ENCODE assay signal across 10 cellular contexts in genomic region chr1:10473145-10473765, GRCh38. TPM values are rescaled to one million over a fixed set of nuclear protein-coding genes. Genes with fewer than 3 reads are reported as not detected.
A peak's percentile ranks its signal among the peaks of the same experiment; 100 is the strongest.
DNase-seq lines count a peak whose midpoint lies in the region; ATAC-seq, FAIRE-seq and TF ChIP-seq lines count a peak whose summit lies in the region.
"Had no signal": no experiment of that assay in that cellular context is flagged by ENCODE, and none has a peak within 500 bp of the region (broad histone marks: within the 10 kb centered on the region; RNA-seq: fewer than 3 reads in every experiment).

No MANE protein-coding gene starts in this region.

- in situ Hi-C loops in HepG2 (cut with HindIII; ENCODE audit: extremely low pct_ligation_motif_present, low pct_unique_long_range_greater_than_20kb): loop anchor here (10.0 kb wide), 1 partner anchor 88 kb away; no protein-coding TSS in a partner anchor

- no peaks in the 10 kb centered on the region for H3K9me3 Mint-ChIP-seq in activated CD8-positive, alpha-beta T cell treated with anti-CD3 and anti-CD28 coated beads, Interleukin-2, amount 10 ng/mL, durations not matched to agents 7 days and 5 days (ENCODE audit: insufficient read depth)
- no peaks in the 10 kb centered on the region for H3K9me3 Mint-ChIP-seq in memory B cell
- H3K9me3 Mint-ChIP-seq: CD14-positive monocyte had no signal

- peak overlapping the region; percentile 95 for H3K4me3 Mint-ChIP-seq in activated CD8-positive, alpha-beta T cell treated with anti-CD3 and anti-CD28 coated beads, Interleukin-2, amount 10 ng/mL, durations not matched to agents 7 days and 5 days
- peak overlapping the region; percentile 81 for H3K4me3 Mint-ChIP-seq in memory B cell

- CTCF ChIA-PET in HepG2 (lab: Yijun Ruan, JAX; ENCODE audit: low intra/inter-chr PET ratio, low total read pairs): no interaction called here
- CTCF ChIA-PET in activated CD8-positive, alpha-beta T cell treated with anti-CD3 and anti-CD28 coated beads, Interleukin-2, amount 10 ng/mL, durations not matched to agents 7 days and 5 days (lab: Charles Lee): interaction anchor here (1.0 to 2.5 kb wide), 3 partner anchors 18 to 42 kb away, joined by 3 to 14 read pairs (median 4); no protein-coding TSS in a partner anchor

- peaks cover 10% of the 10 kb centered on the region for H3K36me3 Mint-ChIP-seq in activated CD8-positive, alpha-beta T cell treated with anti-CD3 and anti-CD28 coated beads, Interleukin-2, amount 10 ng/mL, durations not matched to agents 7 days and 5 days (ENCODE audit: low read depth)
- H3K36me3 Mint-ChIP-seq in memory B cell: peaks cover 5% of the 10 kb centered on the region

- TF ChIP-seq EP300 in HepG2 (IDR thresholded peaks at IDR 0.05; ENCODE audit: low read depth in 2 of 2, low read length in 2 of 2) (no peak), HepG2 (CRISPR knock-in tag; IDR thresholded peaks at IDR 0.05; ENCODE audit: borderline replicate concordance) (no peak), esophagus muscularis mucosa (IDR thresholded peaks at IDR 0.05) (no peak)

- WGBS in HepG2 (ENCODE audit: low lambda C conversion rate): 84% methylated on average over 23 of the region's 23 CpGs
- 82% methylated on average over 23 of the region's 23 CpGs for WGBS in right lobe of liver (ENCODE audit: insufficient coverage, low coverage, low lambda C conversion rate, missing lambda C conversion rate)
- WGBS in esophagus muscularis mucosa: 89% methylated on average over 23 of the region's 23 CpGs

- intact Hi-C loops in HepG2 (cut with micrococcal nuclease; ENCODE audit: unreplicated experiment) (loop anchor here (5.0 kb wide), 1 partner anchor 41 kb away; the partner anchor contains the start of gene CENPS), right lobe of liver (cut with DNase I) (no loop called here), upper lobe of right lung (cut with DNase I) (no loop called here), esophagus muscularis mucosa (cut with DNase I) (no loop called here)

- no peak for TF ChIP-seq POLR2A in HepG2 (IDR thresholded peaks at IDR 0.05; ENCODE audit: insufficient read depth in 1 of 2, low read depth in 2 of 2, low read length in 2 of 2)
- TF ChIP-seq POLR2A in right lobe of liver (IDR thresholded peaks at IDR 0.05): no peak
- no peak for TF ChIP-seq POLR2A in esophagus muscularis mucosa (IDR thresholded peaks at IDR 0.05; ENCODE audit: low read depth)

- BruUV-seq in HepG2 (replicated peaks; lab: Mats Ljungman, UMichigan): no TSS peak

- H3K4me1 ChIP-seq in HepG2 (ENCODE audit: insufficient read depth, low read length) (peaks cover 45% of the 10 kb centered on the region), right lobe of liver (peaks cover 0 to 41% (median 6%) of the 10 kb centered on the region in 4 donors), upper lobe of right lung (peaks cover 24% of the 10 kb centered on the region), esophagus muscularis mucosa (peaks cover 21 to 46% (median 44%) of the 10 kb centered on the region in 4 donors)

- H3K27me3 Mint-ChIP-seq in activated CD8-positive, alpha-beta T cell treated with anti-CD3 and anti-CD28 coated beads, Interleukin-2, amount 10 ng/mL, durations not matched to agents 7 days and 5 days (ENCODE audit: low read depth): no peaks in the 10 kb centered on the region
- H3K27me3 Mint-ChIP-seq in memory B cell: no peaks in the 10 kb centered on the region

- peaks cover 34% of the 10 kb centered on the region for H3K79me2 ChIP-seq in HepG2 (ENCODE audit: insufficient read depth, low read length)

- H3K27me3 ChIP-seq in HepG2 (ENCODE audit: control insufficient read depth in 1 of 2, insufficient read depth in 2 of 2, low read length in 2 of 2) (no peaks in the 10 kb centered on the region; a peak in 1 of 5 replicates), right lobe of liver (no peaks in the 10 kb centered on the region), upper lobe of right lung (no peaks in the 10 kb centered on the region), esophagus muscularis mucosa (no peaks in the 10 kb centered on the region)

- peak overlapping the region; percentile 79 for H3K9ac ChIP-seq in HepG2 (ENCODE audit: insufficient read depth, low read depth, low read length)

- H3K4me2 ChIP-seq in HepG2 (ENCODE audit: low read depth, low read length): peak overlapping the region; percentile 83

- peak overlapping the region in 2 of 3 experiments; percentile 77 to 83; a peak in 2 of 6 replicates for H3K4me3 ChIP-seq in HepG2 (replicated peaks in 1 of 3; ENCODE audit: insufficient read depth in 1 of 3, low read depth in 2 of 3, low read length in 3 of 3)
- no peak overlapping the region for H3K4me3 ChIP-seq in right lobe of liver
- H3K4me3 ChIP-seq in upper lobe of right lung: peak overlapping the region; percentile 97
- H3K4me3 ChIP-seq in esophagus muscularis mucosa: peak overlapping the region in 2 of 4 donors; percentile 69 to 94

- DNase-seq in HepG2 (ENCODE audit: low spot score) (no peak), right lobe of liver (no peak), memory B cell (ENCODE audit: low spot score in 2 of 2) (no peak), upper lobe of right lung (no peak), esophagus muscularis mucosa (ENCODE audit: extremely low spot score) (no peak), inferior parietal cortex (ENCODE audit: extremely low spot score) (no peak)
- DNase-seq in activated CD8-positive, alpha-beta T cell treated with anti-CD3 and anti-CD28 coated beads, Interleukin-2, amount 10 ng/mL, durations not matched to agents 7 days and 5 days: no peak

- TF ChIP-seq RAD21 in HepG2 (CRISPR knock-in tag; IDR thresholded peaks at IDR 0.05): no peak

- H3K36me3 ChIP-seq in HepG2 (replicated peaks in 1 of 2; ENCODE audit: control insufficient read depth in 1 of 2, insufficient read depth in 2 of 2, low read length in 2 of 2) (peaks cover 4 to 11% of the 10 kb centered on the region in 2 experiments; a peak in 4 of 5 replicates), right lobe of liver (peaks cover 0 to 4% (median 0%) of the 10 kb centered on the region in 4 donors), upper lobe of right lung (peaks cover 10% of the 10 kb centered on the region), esophagus muscularis mucosa (peaks cover 4 to 13% (median 12%) of the 10 kb centered on the region in 4 donors)

- POLR2A ChIA-PET in HepG2 (lab: Yijun Ruan, JAX): interaction anchor here (0.8 to 1.1 kb wide), 4 partner anchors 15 to 258 kb away, joined by 3 to 4 read pairs (median 4); partner anchors contain the start of gene CENPS
- POLR2A ChIA-PET in activated CD8-positive, alpha-beta T cell treated with anti-CD3 and anti-CD28 coated beads, Interleukin-2, amount 10 ng/mL, durations not matched to agents 7 days and 5 days (lab: Charles Lee): interaction anchor here (0.7 to 1.4 kb wide), 2 partner anchors 21 to 44 kb away, joined by 3 to 5 read pairs; no protein-coding TSS in a partner anchor

- no peak for FAIRE-seq in HepG2 (lab: Jason Lieb, UNC)
- FAIRE-seq: colon had no signal

- ATAC-seq in HepG2 (no peak), right lobe of liver (no peak), memory B cell (ENCODE audit: low read depth) (no peak), upper lobe of right lung (no peak), HG02981 (IDR thresholded peaks at IDR 0.05; ENCODE audit: unreplicated experiment) (no peak)
- ATAC-seq in activated CD8-positive, alpha-beta T cell treated with anti-CD3 and anti-CD28 coated beads, Interleukin-2, amount 10 ng/mL, durations not matched to agents 7 days and 5 days: no peak

- H4K20me1 ChIP-seq in HepG2 (ENCODE audit: insufficient read depth, low read length): no peaks in the 10 kb centered on the region

- peak overlapping the region; percentile 95 for H3K27ac Mint-ChIP-seq in activated CD8-positive, alpha-beta T cell treated with anti-CD3 and anti-CD28 coated beads, Interleukin-2, amount 10 ng/mL, durations not matched to agents 7 days and 5 days
- peak overlapping the region; percentile 93 for H3K27ac Mint-ChIP-seq in memory B cell

- no peak overlapping the region for H2AFZ ChIP-seq in HepG2 (ENCODE audit: low read length)

- peaks cover 47% of the 10 kb centered on the region for H3K4me1 Mint-ChIP-seq in activated CD8-positive, alpha-beta T cell treated with anti-CD3 and anti-CD28 coated beads, Interleukin-2, amount 10 ng/mL, durations not matched to agents 7 days and 5 days (ENCODE audit: low read depth)
- H3K4me1 Mint-ChIP-seq in memory B cell: peaks cover 22% of the 10 kb centered on the region

- H3K27ac ChIP-seq in HepG2 (ENCODE audit: extremely low read length, insufficient read depth, low read length): peak overlapping the region; percentile 70
- H3K27ac ChIP-seq in right lobe of liver: peak overlapping the region in 1 of 3 donors; percentile 19
- H3K27ac ChIP-seq in upper lobe of right lung: peak overlapping the region; percentile 65
- peak overlapping the region in 1 of 4 donors; percentile 80 for H3K27ac ChIP-seq in esophagus muscularis mucosa (replicated peaks in 1 of 4)

- H3K9me3 ChIP-seq in HepG2 (ENCODE audit: low read length) (no peaks in the 10 kb centered on the region), right lobe of liver (no peaks in the 10 kb centered on the region), upper lobe of right lung (no peaks in the 10 kb centered on the region), esophagus muscularis mucosa (no peaks in the 10 kb centered on the region)

- TF ChIP-seq CTCF in HepG2 (CRISPR knock-in tag; IDR thresholded peaks at IDR 0.05) (no peak), right lobe of liver (IDR thresholded peaks at IDR 0.05) (no peak), upper lobe of right lung (IDR thresholded peaks at IDR 0.05) (no peak), esophagus muscularis mucosa (IDR thresholded peaks at IDR 0.05) (no peak)

RNA-seq across cellular contexts. Expression of gene DFFA, which starts 0.9 kb away (rescaled TPM):
- total RNA-seq in HepG2 (2016; rRNA removed; fragmentation: Illumina TruSeq; extraction: Trizol) (33.9 and 44.6 TPM in 2 replicates), right lobe of liver (10 to 100 TPM; 14.1 to 24.8 (median 16.9) TPM), upper lobe of right lung (36.9 TPM), esophagus muscularis mucosa (10 to 100 TPM; 17.9 to 32.5 (median 26.0) TPM)
- 8.8 and 9.5 TPM in 2 replicates for total RNA-seq in HepG2 (2016; cell fraction: cytosol; rRNA removed; fragmentation: Illumina TruSeq; extraction: Trizol; ENCODE audit: low read depth)
- 34.8 and 45.3 TPM in 2 replicates for total RNA-seq in HepG2 (2016; cell fraction: insoluble cytoplasmic fraction; rRNA removed; fragmentation: Illumina TruSeq; extraction: Trizol)
- 18.7 and 19.6 TPM in 2 replicates for total RNA-seq in HepG2 (2016; cell fraction: membrane; rRNA removed; fragmentation: Illumina TruSeq; extraction: Trizol)
- 14.0 and 17.3 TPM in 2 replicates for total RNA-seq in HepG2 (2016; cell fraction: nucleus; rRNA removed; fragmentation: Illumina TruSeq; extraction: Trizol)
- polyA plus RNA-seq in HepG2 (2011; rRNA removed): 16.5 and 16.6 TPM in 2 replicates
- polyA plus RNA-seq in HepG2 (2011; cell fraction: cytosol; rRNA removed): 12.9 and 13.7 TPM in 2 replicates
- 5.9 and 7.7 TPM in 2 replicates for polyA plus RNA-seq in HepG2 (2011; cell fraction: nucleus; rRNA removed)
- 10.7 and 12.2 TPM in 2 replicates for polyA plus RNA-seq in HepG2 (2012)
- 6.5 and 6.7 TPM in 2 replicates for polyA plus RNA-seq in HepG2 (2016; cell fraction: cytosol; fragmentation: Illumina TruSeq; extraction: Trizol; ENCODE audit: low read depth)
- 32.4 and 33.3 TPM in 2 replicates for polyA plus RNA-seq in HepG2 (2016; cell fraction: insoluble cytoplasmic fraction; fragmentation: Illumina TruSeq; extraction: Trizol; ENCODE audit: low read depth)
- polyA plus RNA-seq in HepG2 (2016; cell fraction: membrane; fragmentation: Illumina TruSeq; extraction: Trizol; ENCODE audit: low read depth): 10.4 and 10.6 TPM in 2 replicates
- polyA plus RNA-seq in HepG2 (2016; cell fraction: nucleus; fragmentation: Illumina TruSeq; extraction: Trizol; ENCODE audit: insufficient read depth, low read depth): 20.0 and 20.1 TPM in 2 replicates
- 36.7 and 57.5 TPM in 2 replicates for polyA minus RNA-seq in HepG2 (2011; rRNA and poly(A)+ RNA removed; ENCODE audit: low replicate concordance)
- polyA minus RNA-seq in HepG2 (2011; cell fraction: cytosol; rRNA and poly(A)+ RNA removed): 10.2 and 11.0 TPM in 2 replicates
- 11.3 and 12.9 TPM in 2 replicates for polyA minus RNA-seq in HepG2 (2011; cell fraction: nucleus; rRNA and poly(A)+ RNA removed)
- total RNA-seq in activated CD8-positive, alpha-beta T cell treated with anti-CD3 and anti-CD28 coated beads, Interleukin-2, amount 10 ng/mL, durations not matched to agents 7 days and 5 days: 10 to 100 TPM; 38.7 to 39.5 TPM

RNA-seq across cellular contexts. Expression of gene PEX14, which starts 1.5 kb away (rescaled TPM):
- total RNA-seq in HepG2 (2016; rRNA removed; fragmentation: Illumina TruSeq; extraction: Trizol) (5.9 and 9.9 TPM in 2 replicates), right lobe of liver (10 to 100 TPM; 10.5 to 26.5 (median 16.5) TPM), upper lobe of right lung (25.8 TPM), esophagus muscularis mucosa (10 to 100 TPM; 16.2 to 24.2 (median 20.1) TPM)
- 5.4 and 5.5 TPM in 2 replicates for total RNA-seq in HepG2 (2016; cell fraction: cytosol; rRNA removed; fragmentation: Illumina TruSeq; extraction: Trizol; ENCODE audit: low read depth)
- total RNA-seq in HepG2 (2016; cell fraction: insoluble cytoplasmic fraction; rRNA removed; fragmentation: Illumina TruSeq; extraction: Trizol): 6.0 and 11.1 TPM in 2 replicates
- 6.6 and 8.1 TPM in 2 replicates for total RNA-seq in HepG2 (2016; cell fraction: membrane; rRNA removed; fragmentation: Illumina TruSeq; extraction: Trizol)
- total RNA-seq in HepG2 (2016; cell fraction: nucleus; rRNA removed; fragmentation: Illumina TruSeq; extraction: Trizol): 11.8 and 16.0 TPM in 2 replicates
- 6.3 and 6.5 TPM in 2 replicates for polyA plus RNA-seq in HepG2 (2011; rRNA removed)
- polyA plus RNA-seq in HepG2 (2011; cell fraction: cytosol; rRNA removed): 5.8 and 7.7 TPM in 2 replicates
- polyA plus RNA-seq in HepG2 (2011; cell fraction: nucleus; rRNA removed): 22.7 and 25.4 TPM in 2 replicates
- polyA plus RNA-seq in HepG2 (2012): 10.8 and 15.1 TPM in 2 replicates
- 3.9 and 4.0 TPM in 2 replicates for polyA plus RNA-seq in HepG2 (2016; cell fraction: cytosol; fragmentation: Illumina TruSeq; extraction: Trizol; ENCODE audit: low read depth)
- polyA plus RNA-seq in HepG2 (2016; cell fraction: insoluble cytoplasmic fraction; fragmentation: Illumina TruSeq; extraction: Trizol; ENCODE audit: low read depth): 8.3 and 10.4 TPM in 2 replicates
- polyA plus RNA-seq in HepG2 (2016; cell fraction: membrane; fragmentation: Illumina TruSeq; extraction: Trizol; ENCODE audit: low read depth): 5.7 and 6.2 TPM in 2 replicates
- polyA plus RNA-seq in HepG2 (2016; cell fraction: nucleus; fragmentation: Illumina TruSeq; extraction: Trizol; ENCODE audit: insufficient read depth, low read depth): 25.5 and 27.0 TPM in 2 replicates
- 7.0 and 10.1 TPM in 2 replicates for polyA minus RNA-seq in HepG2 (2011; rRNA and poly(A)+ RNA removed; ENCODE audit: low replicate concordance)
- 5.2 and 5.5 TPM in 2 replicates for polyA minus RNA-seq in HepG2 (2011; cell fraction: cytosol; rRNA and poly(A)+ RNA removed)
- polyA minus RNA-seq in HepG2 (2011; cell fraction: nucleus; rRNA and poly(A)+ RNA removed): 15.8 and 20.3 TPM in 2 replicates
- total RNA-seq in activated CD8-positive, alpha-beta T cell treated with anti-CD3 and anti-CD28 coated beads, Interleukin-2, amount 10 ng/mL, durations not matched to agents 7 days and 5 days: 10 to 100 TPM; 17.7 to 19.1 TPM

RNA-seq across cellular contexts. Expression of gene CORT, which starts 23.4 kb away (rescaled TPM):
- 0.62 TPM in 1 of 2 replicates, not detected in the other for total RNA-seq in HepG2 (2016; rRNA removed; fragmentation: Illumina TruSeq; extraction: Trizol)
- total RNA-seq in HepG2 (2016; cell fraction: cytosol; rRNA removed; fragmentation: Illumina TruSeq; extraction: Trizol; ENCODE audit: low read depth): not detected in 2 replicates
- total RNA-seq in HepG2 (2016; cell fraction: insoluble cytoplasmic fraction; rRNA removed; fragmentation: Illumina TruSeq; extraction: Trizol): 0.61 TPM in 1 of 2 replicates, not detected in the other
- 0.15 and 0.21 TPM in 2 replicates for total RNA-seq in HepG2 (2016; cell fraction: membrane; rRNA removed; fragmentation: Illumina TruSeq; extraction: Trizol)
- 0.78 and 1.1 TPM in 2 replicates for total RNA-seq in HepG2 (2016; cell fraction: nucleus; rRNA removed; fragmentation: Illumina TruSeq; extraction: Trizol)
- 0.08 and 0.11 TPM in 2 replicates for polyA plus RNA-seq in HepG2 (2011; rRNA removed)
- polyA plus RNA-seq in HepG2 (2011; cell fraction: cytosol; rRNA removed): 0.08 and 0.09 TPM in 2 replicates
- 0.24 and 0.29 TPM in 2 replicates for polyA plus RNA-seq in HepG2 (2011; cell fraction: nucleus; rRNA removed)
- 0.31 and 0.40 TPM in 2 replicates for polyA plus RNA-seq in HepG2 (2012)
- polyA plus RNA-seq in HepG2 (2016; cell fraction: cytosol; fragmentation: Illumina TruSeq; extraction: Trizol; ENCODE audit: low read depth): 0.11 and 0.46 TPM in 2 replicates
- polyA plus RNA-seq in HepG2 (2016; cell fraction: insoluble cytoplasmic fraction; fragmentation: Illumina TruSeq; extraction: Trizol; ENCODE audit: low read depth): 0.50 TPM in 1 of 2 replicates, not detected in the other
- 0.21 and 0.36 TPM in 2 replicates for polyA plus RNA-seq in HepG2 (2016; cell fraction: membrane; fragmentation: Illumina TruSeq; extraction: Trizol; ENCODE audit: low read depth)
- 0.81 and 1.9 TPM in 2 replicates for polyA plus RNA-seq in HepG2 (2016; cell fraction: nucleus; fragmentation: Illumina TruSeq; extraction: Trizol; ENCODE audit: insufficient read depth, low read depth)
- polyA minus RNA-seq in HepG2 (2011; rRNA and poly(A)+ RNA removed; ENCODE audit: low replicate concordance): not detected in 2 replicates
- not detected in 2 replicates for polyA minus RNA-seq in HepG2 (2011; cell fraction: cytosol; rRNA and poly(A)+ RNA removed)
- 0.39 TPM in 1 of 2 replicates, not detected in the other for polyA minus RNA-seq in HepG2 (2011; cell fraction: nucleus; rRNA and poly(A)+ RNA removed)
- total RNA-seq in right lobe of liver: under 1 TPM in 1 of 6 experiments, not detected in 5; 0.17 TPM
- under 1 TPM in 1 of 2 experiments, not detected in 1; 0.95 TPM for total RNA-seq in activated CD8-positive, alpha-beta T cell treated with anti-CD3 and anti-CD28 coated beads, Interleukin-2, amount 10 ng/mL, durations not matched to agents 7 days and 5 days
- total RNA-seq in upper lobe of right lung: not detected
- total RNA-seq in esophagus muscularis mucosa: 1 to 10 TPM in 1 of 4 donors, under 1 TPM in 2, not detected in 1; 0.29 to 1.2 (median 0.33) TPM
- polyA plus RNA-seq: CD14-positive monocyte had no signal

RNA-seq across cellular contexts. Expression of gene CENPS, which starts 43.0 kb away (rescaled TPM):
- 22.0 and 24.9 TPM in 2 replicates for total RNA-seq in HepG2 (2016; rRNA removed; fragmentation: Illumina TruSeq; extraction: Trizol)
- total RNA-seq in HepG2 (2016; cell fraction: cytosol; rRNA removed; fragmentation: Illumina TruSeq; extraction: Trizol; ENCODE audit: low read depth): 32.3 and 41.2 TPM in 2 replicates
- total RNA-seq in HepG2 (2016; cell fraction: insoluble cytoplasmic fraction; rRNA removed; fragmentation: Illumina TruSeq; extraction: Trizol): 18.1 and 23.2 TPM in 2 replicates
- 41.4 and 43.7 TPM in 2 replicates for total RNA-seq in HepG2 (2016; cell fraction: membrane; rRNA removed; fragmentation: Illumina TruSeq; extraction: Trizol)
- total RNA-seq in HepG2 (2016; cell fraction: nucleus; rRNA removed; fragmentation: Illumina TruSeq; extraction: Trizol): 8.1 and 10.8 TPM in 2 replicates
- 2.9 and 3.3 TPM in 2 replicates for polyA plus RNA-seq in HepG2 (2011; rRNA removed)
- 3.8 and 4.5 TPM in 2 replicates for polyA plus RNA-seq in HepG2 (2011; cell fraction: cytosol; rRNA removed)
- 2.8 and 3.7 TPM in 2 replicates for polyA plus RNA-seq in HepG2 (2011; cell fraction: nucleus; rRNA removed)
- polyA plus RNA-seq in HepG2 (2012): 5.0 and 10.5 TPM in 2 replicates
- polyA plus RNA-seq in HepG2 (2016; cell fraction: cytosol; fragmentation: Illumina TruSeq; extraction: Trizol; ENCODE audit: low read depth): 49.6 and 69.4 TPM in 2 replicates
- 33.2 and 38.1 TPM in 2 replicates for polyA plus RNA-seq in HepG2 (2016; cell fraction: insoluble cytoplasmic fraction; fragmentation: Illumina TruSeq; extraction: Trizol; ENCODE audit: low read depth)
- polyA plus RNA-seq in HepG2 (2016; cell fraction: membrane; fragmentation: Illumina TruSeq; extraction: Trizol; ENCODE audit: low read depth): 55.5 and 60.0 TPM in 2 replicates
- 17.3 and 17.4 TPM in 2 replicates for polyA plus RNA-seq in HepG2 (2016; cell fraction: nucleus; fragmentation: Illumina TruSeq; extraction: Trizol; ENCODE audit: insufficient read depth, low read depth)
- 5.9 and 8.9 TPM in 2 replicates for polyA minus RNA-seq in HepG2 (2011; rRNA and poly(A)+ RNA removed; ENCODE audit: low replicate concordance)
- 1.5 and 2.0 TPM in 2 replicates for polyA minus RNA-seq in HepG2 (2011; cell fraction: cytosol; rRNA and poly(A)+ RNA removed)
- polyA minus RNA-seq in HepG2 (2011; cell fraction: nucleus; rRNA and poly(A)+ RNA removed): 1.0 and 3.9 TPM in 2 replicates
- total RNA-seq in right lobe of liver: 1 to 10 TPM; 1.8 to 9.3 (median 5.7) TPM
- 10 to 100 TPM; 18.3 to 21.9 TPM for total RNA-seq in activated CD8-positive, alpha-beta T cell treated with anti-CD3 and anti-CD28 coated beads, Interleukin-2, amount 10 ng/mL, durations not matched to agents 7 days and 5 days
- 10.2 TPM for total RNA-seq in upper lobe of right lung
- total RNA-seq in esophagus muscularis mucosa: 10 to 100 TPM in 1 of 4 donors, 1 to 10 TPM in 3; 4.0 to 13.3 (median 6.1) TPM

Comparison
In these comparisons a context has a peak if more than half of its experiments do, and no peak if none do; other contexts are left out.
1. H3K4me3 ChIP-seq: peak in HepG2 (2 of 3) and upper lobe of right lung (single experiment); none in right lobe of liver (0 of 3).